ENCODE assay signal across 30 cellular contexts in the genomic region with DNA sequence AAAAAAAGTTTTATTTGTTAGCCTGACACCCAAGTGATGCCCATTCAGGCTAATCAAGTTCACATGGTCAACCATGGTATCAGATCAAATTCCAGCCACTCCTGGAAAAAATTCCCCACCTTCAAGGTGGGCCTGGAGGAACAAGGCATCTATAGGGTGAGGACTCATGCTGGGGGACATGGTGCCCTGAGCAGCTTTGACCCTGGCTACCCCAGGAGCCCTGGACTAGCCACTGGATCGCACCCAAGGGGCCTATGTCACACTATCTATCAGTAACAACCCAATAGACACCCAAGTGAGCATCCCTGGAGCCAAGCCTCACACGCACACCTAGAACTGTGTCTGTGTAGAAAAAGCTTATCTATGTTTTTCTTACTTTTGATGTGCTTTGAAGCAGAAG.
"Had no signal": no experiment of that assay in that cellular context is flagged by ENCODE, and none has a peak within 500 bp of the region (broad histone marks: within the 10 kb centered on the region; RNA-seq: fewer than 3 reads in every experiment).

No MANE protein-coding gene starts in this region.

- H3K36me3 ChIP-seq: adrenal gland, esophagus muscularis mucosa, gastrocnemius medialis had no signal

- H3K27ac ChIP-seq: adrenal gland, body of pancreas, esophagus muscularis mucosa, foreskin keratinocyte, gastrocnemius medialis, heart left ventricle had no signal

- H3K4me3 ChIP-seq: adrenal gland, body of pancreas, esophagus muscularis mucosa, gastrocnemius medialis, heart left ventricle had no signal

- H3K27me3 ChIP-seq: adrenal gland, body of pancreas, esophagus muscularis mucosa, foreskin keratinocyte, gastrocnemius medialis, heart left ventricle had no signal

- H3K9me3 ChIP-seq: adrenal gland, gastrocnemius medialis had no signal

- FAIRE-seq: colon had no signal

- DNase-seq: activated CD4-positive, alpha-beta memory T cell treated with anti-CD3 and anti-CD28 coated beads for 36 hours; activated CD4-positive, alpha-beta T cell treated with anti-CD3 and anti-CD28 coated beads for 36 hours; activated CD4-positive, alpha-beta T cell treated with anti-CD3 and anti-CD28 coated beads, Interleukin-2, amount 10 ng/mL, durations not matched to agents 24 days and 14 days; activated CD4-positive, CD25-positive, alpha-beta regulatory T cell; activated CD4-positive, CD25-positive, alpha-beta regulatory T cell treated with anti-CD3 and anti-CD28 coated beads, Interleukin-2, amount 50 U/mL, for 72 hours; activated CD8-positive, alpha-beta memory T cell treated with anti-CD3 and anti-CD28 coated beads, Interleukin-2, amount 10 ng/mL, durations not matched to agents 7 days and 5 days; activated CD8-positive, alpha-beta memory T cell treated with anti-CD3 and anti-CD28 coated beads, Interleukin-2, amount 50 U/mL, for 4 hours; activated CD8-positive, alpha-beta T cell treated with anti-CD3 and anti-CD28 coated beads, Interleukin-2, amount 10 ng/mL, durations not matched to agents 7 days and 5 days; activated effector memory CD4-positive, alpha-beta T cell treated with anti-CD3 and anti-CD28 coated beads, Interleukin-2, amount 50 U/mL, for 16 hours; activated naive CD4-positive, alpha-beta T cell treated with anti-CD3 and anti-CD28 coated beads for 36 hours; activated naive CD8-positive, alpha-beta T cell treated with anti-CD3 and anti-CD28 coated beads for 36 hours; activated naive CD8-positive, alpha-beta T cell treated with anti-CD3 and anti-CD28 coated beads, Interleukin-2, amount 50 U/mL, for 24 hours; activated T-cell treated with anti-CD3 and anti-CD28 coated beads, Interleukin-2, amount 50 U/mL, for 1 hour; activated T-cell treated with anti-CD3 and anti-CD28 coated beads, Interleukin-2, amount 50 U/mL, for 48 hours; adrenal gland; amygdala; body of pancreas; caudate nucleus; cortex of kidney; dermis blood vessel endothelial cell; effector CD4-positive, alpha-beta T cell; effector memory CD8-positive, alpha-beta T cell; erythroblast; gastrocnemius medialis; glutamatergic neuron; heart left ventricle; T-helper 2 cell had no signal
